In genomic region chr5:115169392-115170127, GRCh38 we compare ENCODE assay signal across 8 cellular contexts. TPM values are rescaled to one million over a fixed set of nuclear protein-coding genes. Genes with fewer than 3 reads are reported as not detected.
A peak's percentile ranks its signal among the peaks of the same experiment; 100 is the strongest.
DNase-seq lines count a peak whose midpoint lies in the region; ATAC-seq and TF ChIP-seq lines count a peak whose summit lies in the region.

Gene TRIM36 (minus strand): TSS chr5:115169908. CDS start chr5:115169634, 274 bp downstream.

- in situ Hi-C loops in GM23248 (cut with MboI), result no loop called here

- H3K4me1 Mint-ChIP-seq in activated T-helper 17 cell treated with anti-CD3 and anti-CD28 coated beads, Interleukin-2, amount 50 U/mL, for 72 hours, result no peaks in the 10 kb centered on the region
- peaks cover 6% of the 10 kb centered on the region for H3K4me1 Mint-ChIP-seq in nephron

- no peaks in the 10 kb centered on the region for H3K79me2 ChIP-seq in GM23248 (ENCODE audit: insufficient read depth)

- peaks cover 6% of the 10 kb centered on the region for H3K9me3 Mint-ChIP-seq in activated T-helper 17 cell treated with anti-CD3 and anti-CD28 coated beads, Interleukin-2, amount 50 U/mL, for 72 hours
- peaks cover 16% of the 10 kb centered on the region for H3K9me3 Mint-ChIP-seq in nephron

- H3K9me3 ChIP-seq in GM23248 (ENCODE audit: low read depth), result no peaks in the 10 kb centered on the region
- peaks cover 31% of the 10 kb centered on the region for H3K9me3 ChIP-seq in KOPT-K1 (ENCODE audit: insufficient read depth, low read length, poor library complexity, severe bottlenecking)

- peak; percentile 98 for ATAC-seq in activated T-helper 17 cell treated with anti-CD3 and anti-CD28 coated beads, Interleukin-2, amount 50 U/mL, for 72 hours (replicated peaks)

- peaks cover 4% of the 10 kb centered on the region; the same call in 1 of the 2 replicates for H3F3A ChIP-seq in GM23248 (ENCODE audit: insufficient read depth)

- H3K4me1 ChIP-seq in GM23248 (ENCODE audit: insufficient read depth), result no peaks in the 10 kb centered on the region

- peaks cover 68% of the 10 kb centered on the region for H3K27me3 ChIP-seq in GM23248 (replicated peaks; ENCODE audit: insufficient read depth)

- H3K27ac ChIP-seq in GM23248 (no peak within 1 kb of the TSS), KOPT-K1 (ENCODE audit: low read depth, low read length, poor library complexity, severe bottlenecking) (peak within 1 kb of the TSS; percentile 74)

- no peaks in the 10 kb centered on the region for H3K36me3 ChIP-seq in GM23248 (ENCODE audit: low read depth)
- H3K36me3 ChIP-seq in KOPT-K1 (ENCODE audit: insufficient read depth, low read length), result no peaks in the 10 kb centered on the region

- H3K27ac Mint-ChIP-seq in activated T-helper 17 cell treated with anti-CD3 and anti-CD28 coated beads, Interleukin-2, amount 50 U/mL, for 72 hours, result no peak within 1 kb of the TSS
- H3K27ac Mint-ChIP-seq in nephron, result no peak within 1 kb of the TSS

- no peaks in the 10 kb centered on the region for H3K36me3 Mint-ChIP-seq in activated T-helper 17 cell treated with anti-CD3 and anti-CD28 coated beads, Interleukin-2, amount 50 U/mL, for 72 hours (ENCODE audit: low read depth)
- H3K36me3 Mint-ChIP-seq in nephron (ENCODE audit: low read depth), result peaks cover 25% of the 10 kb centered on the region

- H3K4me2 ChIP-seq in GM23248 (ENCODE audit: unreplicated experiment), result peak within 1 kb of the TSS; percentile 84

- H3K9me2 ChIP-seq in GM23248 (ENCODE audit: insufficient read depth), result no peaks in the 10 kb centered on the region

- peak within 1 kb of the TSS; percentile 73 for H3K4me3 Mint-ChIP-seq in activated T-helper 17 cell treated with anti-CD3 and anti-CD28 coated beads, Interleukin-2, amount 50 U/mL, for 72 hours
- H3K4me3 Mint-ChIP-seq in nephron, result peak within 1 kb of the TSS; percentile 86 to 88 (median 87)

- TF ChIP-seq CTCF in nephron (IDR thresholded peaks at IDR 0.05; ENCODE audit: unreplicated experiment in 3 of 3), result peak in 1 of 3 experiments; percentile 13

- peak within 1 kb of the TSS; percentile 93 for H2AFZ ChIP-seq in GM23248

- H3K9ac ChIP-seq in GM23248, result peak within 1 kb of the TSS; percentile 54

- H3K27me3 Mint-ChIP-seq in activated T-helper 17 cell treated with anti-CD3 and anti-CD28 coated beads, Interleukin-2, amount 50 U/mL, for 72 hours, result peaks cover 47% of the 10 kb centered on the region
- peaks cover 60% of the 10 kb centered on the region for H3K27me3 Mint-ChIP-seq in nephron (ENCODE audit: low read depth)

- peak within 1 kb of the TSS; percentile 84 for H3K4me3 ChIP-seq in GM23248

- 1 to 3% methylated on average over 52 to 66 of the region's 77 CpGs for WGBS in GM23248 (ENCODE audit: low coverage in 1 of 2, low lambda C conversion rate in 2 of 2, missing lambda C conversion rate in 2 of 2), 2 experiments

- no peaks in the 10 kb centered on the region for H4K20me1 ChIP-seq in GM23248 (ENCODE audit: insufficient read depth)

- DNase-seq in EH (ENCODE audit: low read depth) (peak; percentile 90), GM23248 (peak; percentile 95), RKO (ENCODE audit: low spot score) (peak; percentile 96), fibroblast of peridontal ligament (ENCODE audit: extremely low read depth) (peak; percentile 69)
- DNase-seq in stimulated activated naive CD4-positive, alpha-beta T cell treated with Interleukin-2 at 50 U/mL for 16 hours (lab: John Stamatoyannopoulos, UW), result peak; percentile 87

RNA-seq across cellular contexts. Expression of gene TRIM36, which starts in this region (rescaled TPM):
- total RNA-seq in GM23248 (2014; rRNA removed; shearing (Covaris generic)), result 0.13 TPM in 1 of 2 replicates, not detected in the other
- polyA plus RNA-seq in GM23248 (2016; fragmentation: Nextera tagmentation; extraction: Ambion mirVana), result not detected in 2 replicates
- under 1 TPM; 0.13 to 0.34 TPM for total RNA-seq in activated T-helper 17 cell treated with anti-CD3 and anti-CD28 coated beads, Interleukin-2, amount 50 U/mL, for 72 hours

Comparison
In these comparisons a context has a peak if more than half of its experiments do, and no peak if none do; other contexts are left out.
1. Peak in DNase-seq, H3K4me3 ChIP-seq, H3K9ac ChIP-seq and H3K4me2 ChIP-seq in GM23248; RNA of the gene not detected or under 1 TPM.
2. Peak in ATAC-seq in activated T-helper 17 cell treated with anti-CD3 and anti-CD28 coated beads, Interleukin-2, amount 50 U/mL, for 72 hours; RNA of the gene not detected or under 1 TPM.